11 cellular contexts compared by ENCODE assay signal in genomic region chr5:180201051-180201987, GRCh38. TPM values are rescaled to one million over a fixed set of nuclear protein-coding genes. Genes with fewer than 3 reads are reported as not detected.
A peak's percentile ranks its signal among the peaks of the same experiment; 100 is the strongest.
DNase-seq lines count a peak whose midpoint lies in the region; ATAC-seq, FAIRE-seq and TF ChIP-seq lines count a peak whose summit lies in the region.
"Had no signal": no experiment of that assay in that cellular context is flagged by ENCODE, and none has a peak within 500 bp of the region (broad histone marks: within the 10 kb centered on the region; RNA-seq: fewer than 3 reads in every experiment).

No MANE protein-coding gene starts in this region.

- no peaks in the 10 kb centered on the region for H3K9me1 ChIP-seq in K562 (ENCODE audit: control insufficient read depth, insufficient read depth, low read length)

- H4K20me1 ChIP-seq in K562 (replicated peaks; ENCODE audit: control insufficient read depth, insufficient read depth, low read length): no peaks in the 10 kb centered on the region; the same call in 1 of the 2 replicates

- FAIRE-seq in K562 (lab: Jason Lieb, UNC): peak; percentile 75

- no peak for TF ChIP-seq EP300 in K562 (IDR thresholded peaks at IDR 0.05; ENCODE audit: low read length)

- peaks cover 11 to 35% of the 10 kb centered on the region in 2 experiments; a peak in 4 of 5 replicates for H3K27me3 ChIP-seq in K562 (ENCODE audit: control insufficient read depth in 2 of 2, insufficient read depth in 2 of 2, low read length in 2 of 2)
- H3K27me3 ChIP-seq: adrenal gland, upper lobe of left lung had no signal

- H3K9me3 Mint-ChIP-seq in activated CD4-positive, alpha-beta T cell treated with anti-CD3 and anti-CD28 coated beads, Interleukin-2, amount 10 ng/mL, durations not matched to agents 24 days and 14 days: no peaks in the 10 kb centered on the region
- H3K9me3 Mint-ChIP-seq in progenitor cell of endocrine pancreas (ENCODE audit: low read depth): no peaks in the 10 kb centered on the region
- H3K9me3 Mint-ChIP-seq in activated T-cell treated with anti-CD3 and anti-CD28 coated beads, Interleukin-2, amount 50 U/mL, for 4 hours: no peaks in the 10 kb centered on the region
- H3K9me3 Mint-ChIP-seq: nephron had no signal

- H3K27ac ChIP-seq in K562 (ENCODE audit: extremely low read depth, low read depth, low read length): no peak overlapping the region
- H3K27ac ChIP-seq: adrenal gland, upper lobe of left lung had no signal

- ATAC-seq in K562 (peak; percentile 87), HG03342 (IDR thresholded peaks at IDR 0.05; ENCODE audit: unreplicated experiment) (no peak)
- ATAC-seq in activated T-cell treated with anti-CD3 and anti-CD28 coated beads, Interleukin-2, amount 50 U/mL, for 4 hours: no peak

- H3K4me2 ChIP-seq in K562 (ENCODE audit: insufficient read depth, low read length): no peak overlapping the region

- no peak overlapping the region for H3K4me3 ChIP-seq in K562
- H3K4me3 ChIP-seq: adrenal gland, upper lobe of left lung had no signal

- H3K27me3 Mint-ChIP-seq in activated CD4-positive, alpha-beta T cell treated with anti-CD3 and anti-CD28 coated beads, Interleukin-2, amount 10 ng/mL, durations not matched to agents 24 days and 14 days: peaks cover 3% of the 10 kb centered on the region
- H3K27me3 Mint-ChIP-seq in progenitor cell of endocrine pancreas: peaks cover 6% of the 10 kb centered on the region
- H3K27me3 Mint-ChIP-seq in activated T-cell treated with anti-CD3 and anti-CD28 coated beads, Interleukin-2, amount 50 U/mL, for 4 hours (ENCODE audit: low read depth): peaks cover 17% of the 10 kb centered on the region

- H3K27ac Mint-ChIP-seq in activated CD4-positive, alpha-beta T cell treated with anti-CD3 and anti-CD28 coated beads, Interleukin-2, amount 10 ng/mL, durations not matched to agents 24 days and 14 days: no peak overlapping the region
- no peak overlapping the region for H3K27ac Mint-ChIP-seq in progenitor cell of endocrine pancreas
- H3K27ac Mint-ChIP-seq: nephron had no signal

- peak; percentile 77 to 85 (median 78) for TF ChIP-seq CTCF in K562 (IDR thresholded peaks at IDR 0.05 in 2 of 3, conservative IDR thresholded peaks at IDR 0.05 in 1 of 3; ENCODE audit: insufficient read depth in 2 of 3, low read depth in 1 of 3, low read length in 3 of 3)
- peak; percentile 57 for TF ChIP-seq CTCF in progenitor cell of endocrine pancreas (IDR thresholded peaks at IDR 0.05; ENCODE audit: unreplicated experiment)

- H3K79me2 ChIP-seq in K562 (ENCODE audit: control insufficient read depth, insufficient read depth, low read length): no peaks in the 10 kb centered on the region

- TF ChIP-seq POLR2A in K562 (conservative IDR thresholded peaks at IDR 0.05): no peak

- TF ChIP-seq RAD21 in K562 (CRISPR knock-in tag; conservative IDR thresholded peaks at IDR 0.05 in 1 of 2, IDR thresholded peaks at IDR 0.05 in 1 of 2): peak; percentile 32 to 81

- DNase-seq in activated CD4-positive, alpha-beta T cell treated with anti-CD3 and anti-CD28 coated beads, Interleukin-2, amount 10 ng/mL, durations not matched to agents 24 days and 14 days: peak; percentile 65
- no peak for DNase-seq in activated CD4-positive, alpha-beta T cell treated with anti-CD3 and anti-CD28 coated beads for 4 hours
- DNase-seq in NCI-H1694 (lab: John Stamatoyannopoulos, UW) (peak; percentile 31), K562 (ENCODE audit: extremely low read depth in 1 of 4, low spot score in 3 of 4) (peak; percentile 63 to 70 (median 66)), progenitor cell of endocrine pancreas (ENCODE audit: low spot score, unreplicated experiment) (no peak), germinal center (ENCODE audit: low spot score) (no peak)
- no peak for DNase-seq in activated T-cell treated with anti-CD3 and anti-CD28 coated beads, Interleukin-2, amount 50 U/mL, for 4 hours

- peak overlapping the region in 1 of 2 experiments; percentile 67; a peak in 1 of 4 replicates for H3K9ac ChIP-seq in K562 (ENCODE audit: insufficient read depth in 1 of 2, low read depth in 2 of 2, low read length in 2 of 2)

- in situ Hi-C loops in K562 (cut with MboI): loop anchor here (10.0 kb wide), 1 partner anchor 453 kb away; no protein-coding TSS in a partner anchor

- no peaks in the 10 kb centered on the region for H3K4me1 Mint-ChIP-seq in activated CD4-positive, alpha-beta T cell treated with anti-CD3 and anti-CD28 coated beads, Interleukin-2, amount 10 ng/mL, durations not matched to agents 24 days and 14 days
- H3K4me1 Mint-ChIP-seq in progenitor cell of endocrine pancreas (ENCODE audit: low read depth): no peaks in the 10 kb centered on the region
- no peaks in the 10 kb centered on the region for H3K4me1 Mint-ChIP-seq in activated T-cell treated with anti-CD3 and anti-CD28 coated beads, Interleukin-2, amount 50 U/mL, for 4 hours (ENCODE audit: low read depth)
- H3K4me1 Mint-ChIP-seq: nephron had no signal

- H3K4me1 ChIP-seq in K562 (replicated peaks in 1 of 2; ENCODE audit: control insufficient read depth in 2 of 2, insufficient read depth in 2 of 2, low read length in 2 of 2): no peaks in the 10 kb centered on the region; a peak in 1 of 5 replicates
- H3K4me1 ChIP-seq: adrenal gland, upper lobe of left lung had no signal

- POLR2A ChIA-PET in K562 (lab: Yijun Ruan, JAX): interaction anchor here (0.6 to 0.9 kb wide), 3 partner anchors 115 to 154 kb away, joined by 3 to 7 read pairs (median 4); no protein-coding TSS in a partner anchor

- H3K36me3 Mint-ChIP-seq in activated CD4-positive, alpha-beta T cell treated with anti-CD3 and anti-CD28 coated beads, Interleukin-2, amount 10 ng/mL, durations not matched to agents 24 days and 14 days (ENCODE audit: low read depth): no peaks in the 10 kb centered on the region
- H3K36me3 Mint-ChIP-seq in progenitor cell of endocrine pancreas (ENCODE audit: insufficient read depth): no peaks in the 10 kb centered on the region
- H3K36me3 Mint-ChIP-seq in activated T-cell treated with anti-CD3 and anti-CD28 coated beads, Interleukin-2, amount 50 U/mL, for 4 hours (ENCODE audit: insufficient read depth): no peaks in the 10 kb centered on the region

- no peak overlapping the region for H3K4me3 Mint-ChIP-seq in activated CD4-positive, alpha-beta T cell treated with anti-CD3 and anti-CD28 coated beads, Interleukin-2, amount 10 ng/mL, durations not matched to agents 24 days and 14 days
- no peak overlapping the region for H3K4me3 Mint-ChIP-seq in progenitor cell of endocrine pancreas (ENCODE audit: low read depth)
- H3K4me3 Mint-ChIP-seq in activated T-cell treated with anti-CD3 and anti-CD28 coated beads, Interleukin-2, amount 50 U/mL, for 4 hours: no peak overlapping the region
- H3K4me3 Mint-ChIP-seq: nephron had no signal

- no peaks in the 10 kb centered on the region for H3K36me3 ChIP-seq in K562 (ENCODE audit: control insufficient read depth, insufficient read depth, low read length)
- H3K36me3 ChIP-seq: adrenal gland, upper lobe of left lung had no signal

- WGBS in K562 (ENCODE audit: insufficient coverage, low coverage, missing lambda C conversion rate): 22% methylated on average over 21 of the region's 23 CpGs

- H3K9me3 ChIP-seq in K562 (replicated peaks; ENCODE audit: control insufficient read depth, insufficient read depth, low read depth, low read length): no peaks in the 10 kb centered on the region
- H3K9me3 ChIP-seq: adrenal gland, upper lobe of left lung had no signal

- BruUV-seq in K562 (replicated peaks; lab: Mats Ljungman, UMichigan): no TSS peak

- no peak overlapping the region for H2AFZ ChIP-seq in K562 (ENCODE audit: low read depth, low read length)

- CTCF ChIA-PET in K562 (lab: Yijun Ruan, JAX; ENCODE audit: low intra/inter-chr PET ratio): interaction anchor here (0.7 to 0.8 kb wide), 2 partner anchors 115 to 469 kb away, joined by 3 read pairs; no protein-coding TSS in a partner anchor

- intact Hi-C loops in activated CD4-positive, alpha-beta T cell treated with anti-CD3 and anti-CD28 coated beads, Interleukin-2, amount 10 ng/mL, durations not matched to agents 24 days and 14 days (cut with micrococcal nuclease): loop anchor here (10.0 kb wide), 1 partner anchor 123 kb away; no protein-coding TSS in a partner anchor
- intact Hi-C loops in K562 (cut with micrococcal nuclease): loop anchor here (1.0 to 10.0 kb wide), 5 partner anchors 69 to 403 kb away; partner anchors contain the start of gene MAPK9

TF ChIP-seq in K562, 482 proteins besides CTCF, POLR2A, EP300 and RAD21 (continues in another document):
- 0 out of 4 replicates have a peak, but pooled peaks of 1 of the 2 experiments have one; percentile 14 for TF ChIP-seq FOXK2 (conservative IDR thresholded peaks at IDR 0.05 in 1 of 2, IDR thresholded peaks at IDR 0.05 in 1 of 2; ENCODE audit: low read depth in 2 of 2)
- TF ChIP-seq TARDBP (IDR thresholded peaks at IDR 0.05): no peak
- TF ChIP-seq SMC3 (conservative IDR thresholded peaks at IDR 0.05; ENCODE audit: insufficient read depth, low read depth, low read length): peak; percentile 52
- peak; percentile 92 for TF ChIP-seq ZKSCAN1 (IDR thresholded peaks at IDR 0.05; ENCODE audit: low read depth, low read length)
- TF ChIP-seq CREBBP (IDR thresholded peaks at IDR 0.05; ENCODE audit: low read depth, low read length): no peak

RNA-seq across cellular contexts. Expression of gene RASGEF1C, which starts 7.7 kb away (rescaled TPM):
- not detected in 2 replicates for total RNA-seq in activated CD4-positive, alpha-beta T cell treated with anti-CD3 and anti-CD28 coated beads, Interleukin-2, amount 10 ng/mL, durations not matched to agents 24 days and 14 days
- 0.18 and 0.81 TPM in 2 replicates for total RNA-seq in K562 (2011; cell fraction: chromatin; rRNA removed; ENCODE audit: low replicate concordance)
- total RNA-seq in K562 (2011; cell fraction: nucleolus; rRNA removed): 0.79 and 0.83 TPM in 2 replicates
- total RNA-seq in K562 (2011; cell fraction: nucleoplasm; rRNA removed): 0.73 TPM in 1 of 2 replicates, not detected in the other
- total RNA-seq in K562 (2014; rRNA removed) (1.1 TPM in 1 of 2 replicates, not detected in the other), K562 (2014; rRNA removed; fragmentation: Illumina TruSeq; extraction: Trizol) (not detected in 2 replicates), K562 (2015; rRNA removed; fragmentation: Illumina TruSeq; extraction: Trizol) (0.11 TPM in 1 of 2 replicates, not detected in the other), K562 (2021) (0.31 and 0.35 TPM in 2 replicates), progenitor cell of endocrine pancreas (0.51 and 1.3 TPM in 2 replicates)
- polyA plus RNA-seq in K562 (2011; rRNA removed) (0.16 TPM in 1 of 2 replicates, not detected in the other), K562 (2014; fragmentation: Illumina TruSeq; extraction: Trizol) (0.04 and 0.30 TPM in 2 replicates), K562 (2014; fragmentation: Nextera tagmentation; extraction: Ambion mirVana) (not detected), K562 (2014; rRNA removed) (0.21 and 0.47 TPM in 2 replicates)
- 0.16 and 0.42 TPM in 2 replicates for polyA plus RNA-seq in K562 (2011; cell fraction: cytosol; rRNA removed)
- 0.29 and 1.0 TPM in 2 replicates for polyA plus RNA-seq in K562 (2011; cell fraction: nucleus; rRNA removed)
- polyA plus RNA-seq in K562 (2012): 0.13 and 0.40 TPM in 2 replicates
- 0.27 TPM in 1 of 2 replicates, not detected in the other for polyA minus RNA-seq in K562 (2011; rRNA and poly(A)+ RNA removed)
- not detected in 2 replicates for polyA minus RNA-seq in K562 (2011; cell fraction: cytosol; rRNA and poly(A)+ RNA removed)
- 0.22 and 0.27 TPM in 2 replicates for polyA minus RNA-seq in K562 (2011; cell fraction: nucleus; rRNA and poly(A)+ RNA removed)
- not detected for total RNA-seq in activated T-cell treated with anti-CD3 and anti-CD28 coated beads, Interleukin-2, amount 50 U/mL, for 4 hours
- total RNA-seq: upper lobe of left lung had no signal

Comparison
In these comparisons a context has a peak if more than half of its experiments do, and no peak if none do; other contexts are left out.
1. DNase-seq: peak in activated CD4-positive, alpha-beta T cell treated with anti-CD3 and anti-CD28 coated beads, Interleukin-2, amount 10 ng/mL, durations not matched to agents 24 days and 14 days (single experiment), NCI-H1694 (single experiment) and K562 (4 of 4); none in activated CD4-positive, alpha-beta T cell treated with anti-CD3 and anti-CD28 coated beads for 4 hours (0 of 2), progenitor cell of endocrine pancreas (single experiment), germinal center (single experiment) and activated T-cell treated with anti-CD3 and anti-CD28 coated beads, Interleukin-2, amount 50 U/mL, for 4 hours (single experiment).